Comparison of ENCODE assay signal across 8 cellular contexts in the genomic region with DNA sequence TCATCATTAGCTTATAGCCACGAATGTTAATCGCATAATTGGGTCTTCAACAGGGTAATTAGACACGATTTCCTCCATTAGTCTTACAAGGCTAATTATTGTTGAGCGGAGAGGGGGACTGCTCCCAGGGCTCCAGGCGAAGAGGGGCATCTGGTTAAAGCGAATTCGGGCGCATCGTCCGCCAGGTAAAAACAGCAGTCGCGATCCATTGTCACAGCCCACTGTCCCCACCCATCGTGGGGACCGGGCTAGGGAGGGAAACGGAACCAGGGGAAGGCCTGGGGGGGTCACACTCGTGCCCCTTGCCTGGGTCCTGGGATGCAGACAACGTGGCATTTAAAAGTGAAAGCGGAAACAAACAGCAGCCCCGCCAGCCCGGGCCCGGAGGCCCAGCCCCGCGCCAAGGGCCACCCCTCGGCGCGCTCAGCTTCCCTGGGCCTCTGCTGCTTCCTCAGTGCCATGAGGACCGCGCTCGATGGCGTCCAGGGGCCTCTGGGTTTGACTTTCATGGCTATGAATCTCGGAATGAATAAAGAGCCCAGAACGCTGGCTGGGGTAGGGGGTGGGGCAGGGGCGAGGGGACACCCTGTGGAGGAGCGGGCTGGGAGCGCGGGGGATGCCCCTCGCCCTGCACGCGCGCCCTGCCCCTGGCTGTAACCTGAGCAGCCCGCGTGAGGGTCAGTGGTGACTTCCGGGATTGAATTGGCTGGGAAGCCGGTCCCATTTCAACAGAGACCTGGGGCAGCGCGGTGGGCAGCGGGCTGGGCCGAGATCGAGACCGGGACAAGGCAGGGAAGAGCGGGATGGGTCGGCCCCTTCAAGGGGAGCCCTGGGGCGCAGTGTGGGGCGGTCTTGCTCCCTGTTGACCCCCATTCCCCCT.
A peak's percentile ranks its signal among the peaks of the same experiment; 100 is the strongest.
DNase-seq lines count a peak whose midpoint lies in the region; ATAC-seq, FAIRE-seq and TF ChIP-seq lines count a peak whose summit lies in the region.

No MANE protein-coding gene starts in this region.

- H4K20me1 ChIP-seq in DND-41 (ENCODE audit: insufficient read depth, low read length) (no peaks in the 10 kb centered on the region), endothelial cell of umbilical vein (replicated peaks; ENCODE audit: control insufficient read depth, extremely low read depth, insufficient read depth, low read length) (no peaks in the 10 kb centered on the region)

- intact Hi-C loops in endothelial cell of umbilical vein (cut with micrococcal nuclease), result loop anchor here (1.0 to 10.0 kb wide), 2 partner anchors 30 to 95 kb away; a partner anchor contains a TSS

- peak overlapping the region; percentile 95 for H3K27ac Mint-ChIP-seq in mesothelial cell of epicardium

- FAIRE-seq in endothelial cell of umbilical vein (lab: Jason Lieb, UNC), result peak; percentile 67

- H2AFZ ChIP-seq in DND-41 (ENCODE audit: low read depth, low read length) (peak overlapping the region; percentile 98), endothelial cell of umbilical vein (ENCODE audit: low read depth, low read length) (peak overlapping the region; percentile 97)

- H3K4me3 Mint-ChIP-seq in mesothelial cell of epicardium, result peak overlapping the region; percentile 94

- CTCF ChIA-PET in endothelial cell of umbilical vein (lab: Charles Lee), result interaction anchor here (0.8 to 2.1 kb wide), 20 partner anchors 8 to 252 kb away, joined by 3 to 26 read pairs (median 4); a partner anchor contains a TSS

- H3K4me3 ChIP-seq in DND-41 (ENCODE audit: low read depth in 1 of 2, low read length in 2 of 2), result peak overlapping the region; percentile 57 to 79; a peak in 3 of 4 replicates
- H3K4me3 ChIP-seq in endothelial cell of umbilical vein (replicated peaks in 1 of 3; ENCODE audit: insufficient read depth in 1 of 3, low read depth in 1 of 3, low read length in 3 of 3), result peak overlapping the region; percentile 83 to 95 (median 91)

- TF ChIP-seq CTCF in DND-41 (IDR thresholded peaks at IDR 0.05; ENCODE audit: borderline replicate concordance, extremely low read depth, low read length, poor library complexity, severe bottlenecking) (no peak), endothelial cell of umbilical vein (IDR thresholded peaks at IDR 0.05; ENCODE audit: extremely low read depth in 1 of 2, insufficient read depth in 1 of 2, low read depth in 1 of 2, low read length in 2 of 2) (no peak), mesothelial cell of epicardium (IDR thresholded peaks at IDR 0.05; ENCODE audit: unreplicated experiment) (no peak)

- H3K9ac ChIP-seq in DND-41 (ENCODE audit: low read depth, low read length), result peak overlapping the region; percentile 64
- peak overlapping the region; percentile 82 for H3K9ac ChIP-seq in endothelial cell of umbilical vein (replicated peaks; ENCODE audit: extremely low read depth, insufficient read depth, low read length)

- no peaks in the 10 kb centered on the region for H3K36me3 ChIP-seq in DND-41 (ENCODE audit: insufficient read depth, low read length)
- H3K36me3 ChIP-seq in endothelial cell of umbilical vein (ENCODE audit: control insufficient read depth in 2 of 2, extremely low read depth in 1 of 2, insufficient read depth in 2 of 2, low read length in 2 of 2), result no peaks in the 10 kb centered on the region

- H3K27ac ChIP-seq in DND-41 (ENCODE audit: low read length) (peak overlapping the region; percentile 81), endothelial cell of umbilical vein (ENCODE audit: insufficient read depth, low read depth, low read length) (peak overlapping the region; percentile 61)

- H3K4me1 Mint-ChIP-seq in mesothelial cell of epicardium, result peaks cover 13% of the 10 kb centered on the region

- H3K79me2 ChIP-seq in DND-41 (ENCODE audit: insufficient read depth, low read length), result no peaks in the 10 kb centered on the region
- H3K79me2 ChIP-seq in endothelial cell of umbilical vein (ENCODE audit: control insufficient read depth, insufficient read depth, low read length), result no peaks in the 10 kb centered on the region

- peaks cover 23% of the 10 kb centered on the region for H3K4me1 ChIP-seq in DND-41 (ENCODE audit: insufficient read depth, low read length)
- H3K4me1 ChIP-seq in endothelial cell of umbilical vein (ENCODE audit: control insufficient read depth, extremely low read depth, insufficient read depth, low read length), result peaks cover 3% of the 10 kb centered on the region

- ATAC-seq in DND-41 (ENCODE audit: insufficient read depth, low read depth) (peak; percentile 83), GM21737 (IDR thresholded peaks at IDR 0.05; ENCODE audit: unreplicated experiment) (peak; percentile 62)

- no peaks in the 10 kb centered on the region for H3K27me3 Mint-ChIP-seq in mesothelial cell of epicardium (ENCODE audit: low read depth)

- DNase-seq in DND-41 (peak; percentile 82), NCI-H2196 (lab: John Stamatoyannopoulos, UW; ENCODE audit: unreplicated experiment) (peak; percentile 54), endothelial cell of umbilical vein (ENCODE audit: low read depth, low spot score) (peak; percentile 52), mesothelial cell of epicardium (ENCODE audit: low spot score in 2 of 2, unreplicated experiment in 2 of 2) (peak in 1 of 2 experiments; percentile 61), T1000 (lab: John Stamatoyannopoulos, UW) (no peak)
- DNase-seq in activated CD8-positive, alpha-beta memory T cell treated with anti-CD3 and anti-CD28 coated beads for 4 hours (ENCODE audit: low read depth in 2 of 2), result peak; percentile 46 to 48
- DNase-seq in stimulated activated CD8-positive, alpha-beta memory T cell treated with anti-CD3 and anti-CD28 coated beads, Interleukin-2, amount 100 ng/mL, for 1 hour (ENCODE audit: low read depth in 2 of 2), result peak; percentile 29 to 31

- H3K9me1 ChIP-seq in endothelial cell of umbilical vein (replicated peaks; ENCODE audit: control insufficient read depth, extremely low read depth, insufficient read depth, low read length), result no peaks in the 10 kb centered on the region

- H3K4me2 ChIP-seq in DND-41 (ENCODE audit: insufficient read depth, low read length) (peak overlapping the region; percentile 85), endothelial cell of umbilical vein (ENCODE audit: insufficient read depth, low read length) (peak overlapping the region; percentile 93)

- H3K9me3 Mint-ChIP-seq in mesothelial cell of epicardium, result peaks cover 30% of the 10 kb centered on the region

- peak; percentile 43 for TF ChIP-seq POLR2A in endothelial cell of umbilical vein (IDR thresholded peaks at IDR 0.05; ENCODE audit: low read depth, low read length)

- dilution Hi-C loops in endothelial cell of umbilical vein (cut with MboI; ENCODE audit: extremely low pct_ligation_motif_present, low sequenced_read_pairs), result no loop called here

- peaks cover 3% of the 10 kb centered on the region for H3K9me3 ChIP-seq in DND-41 (ENCODE audit: insufficient read depth, low read length, severe bottlenecking)
- H3K9me3 ChIP-seq in endothelial cell of umbilical vein (replicated peaks; ENCODE audit: control insufficient read depth, insufficient read depth, low read length), result no peaks in the 10 kb centered on the region

- POLR2A ChIA-PET in endothelial cell of umbilical vein (lab: Charles Lee), result no interaction called here

- H3K27me3 ChIP-seq in DND-41 (ENCODE audit: insufficient read depth, low read length, poor library complexity) (no peaks in the 10 kb centered on the region), endothelial cell of umbilical vein (ENCODE audit: control insufficient read depth in 2 of 2, insufficient read depth in 2 of 2, low read length in 2 of 2) (peaks cover 0 to 11% of the 10 kb centered on the region in 2 experiments)

- peaks cover 8% of the 10 kb centered on the region for H3K36me3 Mint-ChIP-seq in mesothelial cell of epicardium

- BruUV-seq in endothelial cell of umbilical vein (replicated peaks; lab: Mats Ljungman, UMichigan), result TSS peak; percentile 74

TF ChIP-seq in endothelial cell of umbilical vein, 7 proteins besides CTCF, POLR2A, EP300 and RAD21:
- TF ChIP-seq POLR2AphosphoS5 (IDR thresholded peaks at IDR 0.05; ENCODE audit: insufficient read depth, low read depth, low read length) (peak; percentile 15), FOS (IDR thresholded peaks at IDR 0.05; ENCODE audit: borderline replicate concordance, insufficient read depth, low read length) (no peak)
